27 cellular contexts compared by ENCODE assay signal in genomic region chr3:119187266-119187665, GRCh38. TPM values are rescaled to one million over a fixed set of nuclear protein-coding genes. Genes with fewer than 3 reads are reported as not detected.
DNase-seq lines count a peak whose midpoint lies in the region; ATAC-seq and TF ChIP-seq lines count a peak whose summit lies in the region.
"Had no signal": no experiment of that assay in that cellular context is flagged by ENCODE, and none has a peak within 500 bp of the region (broad histone marks: within the 10 kb centered on the region; RNA-seq: fewer than 3 reads in every experiment).

No MANE protein-coding gene starts in this region.

- H3K4me1 Mint-ChIP-seq in stimulated activated effector memory CD8-positive, alpha-beta T cell treated with anti-CD3 and anti-CD28 coated beads, Interleukin-12 subunit alpha, Interleukin-12 subunit beta, amount 100 ng/mL, for 72 hours: peaks cover 25% of the 10 kb centered on the region

- no peak for ATAC-seq in PC-3
- ATAC-seq in stimulated activated effector memory CD8-positive, alpha-beta T cell treated with anti-CD3 and anti-CD28 coated beads, Interleukin-12 subunit alpha, Interleukin-12 subunit beta, amount 100 ng/mL, for 72 hours: no peak
- no peak for ATAC-seq in GM18870 (IDR thresholded peaks at IDR 0.05; ENCODE audit: unreplicated experiment)
- ATAC-seq: HCT116, HepG2, K562 had no signal

- no peaks in the 10 kb centered on the region for H3K9me3 ChIP-seq in PC-3 (ENCODE audit: low read length)
- H3K9me3 ChIP-seq: BLaER1 treated with 17β-estradiol and CSF1 and Interleukin-3, amounts not matched to agents 10 nM and 100 nM had no signal

- no peaks in the 10 kb centered on the region for H3K79me2 ChIP-seq in PC-3 (ENCODE audit: low read length)

- H3K27me3 ChIP-seq in PC-3 (ENCODE audit: low read length): no peaks in the 10 kb centered on the region
- H3K27me3 ChIP-seq: BLaER1 treated with 17β-estradiol and CSF1 and Interleukin-3, amounts not matched to agents 10 nM and 100 nM had no signal

- peak overlapping the region; percentile 87 for H3K27ac Mint-ChIP-seq in stimulated activated effector memory CD8-positive, alpha-beta T cell treated with anti-CD3 and anti-CD28 coated beads, Interleukin-12 subunit alpha, Interleukin-12 subunit beta, amount 100 ng/mL, for 72 hours
- H3K27ac Mint-ChIP-seq: CD4-positive, alpha-beta T cell had no signal

- intact Hi-C loops in PC-3 (cut with micrococcal nuclease): no loop called here

- TF ChIP-seq CTCF in PC-3 (conservative IDR thresholded peaks at IDR 0.05; ENCODE audit: low read depth, low read length): no peak

- no peaks in the 10 kb centered on the region for H3K9me3 Mint-ChIP-seq in stimulated activated effector memory CD8-positive, alpha-beta T cell treated with anti-CD3 and anti-CD28 coated beads, Interleukin-12 subunit alpha, Interleukin-12 subunit beta, amount 100 ng/mL, for 72 hours
- H3K9me3 Mint-ChIP-seq: CD4-positive, alpha-beta T cell had no signal

- H3K9ac ChIP-seq in PC-3 (ENCODE audit: low read length): no peak overlapping the region
- H3K9ac ChIP-seq: BLaER1 treated with 17β-estradiol and CSF1 and Interleukin-3, amounts not matched to agents 10 nM and 100 nM had no signal

- DNase-seq in EL: peak; percentile 17
- DNase-seq in PC-3: peak; percentile 22
- peak; percentile 23 for DNase-seq in fibroblast of peridontal ligament (ENCODE audit: extremely low read depth)
- DNase-seq in stimulated activated effector memory CD8-positive, alpha-beta T cell treated with anti-CD3 and anti-CD28 coated beads, Interleukin-12 subunit alpha, Interleukin-12 subunit beta, amount 100 ng/mL, for 72 hours (ENCODE audit: low spot score in 2 of 2): no peak
- no peak for DNase-seq in mesenteric fat pad (ENCODE audit: low spot score)
- no peak for DNase-seq in NCI-H1092 treated with DMSO at 0.1 percent for 48 hours (lab: John Stamatoyannopoulos, UW)
- DNase-seq: AML-193; CD4-positive, alpha-beta T cell; COR-L47; DMS 273 treated with DMSO at 0.1 percent for 48 hours; DMS79; GF-D8; Kasumi-1; NCI-H2029; NCI-H526 treated with DMSO at 0.1 percent for 48 hours; OCI-M1; SIG-M5 had no signal

- H2AFZ ChIP-seq in PC-3 (ENCODE audit: low read length): no peak overlapping the region

- no peak overlapping the region for H3K4me3 ChIP-seq in PC-3 (ENCODE audit: low read length)
- H3K4me3 ChIP-seq: BLaER1 treated with 17β-estradiol and CSF1 and Interleukin-3, amounts not matched to agents 10 nM and 100 nM; K562; SK-N-MC had no signal

- no TSS peak for BruUV-seq in PC-3 (replicated peaks; lab: Mats Ljungman, UMichigan)

- no peaks in the 10 kb centered on the region for H3K36me3 ChIP-seq in PC-3 (ENCODE audit: low read depth, low read length)
- H3K36me3 ChIP-seq: BLaER1 treated with 17β-estradiol and CSF1 and Interleukin-3, amounts not matched to agents 10 nM and 100 nM had no signal

- H3F3A ChIP-seq in PC-3 (ENCODE audit: low read length, unreplicated experiment): peaks cover 15% of the 10 kb centered on the region

- POLR2A ChIA-PET in PC-3 (lab: Charles Lee; ENCODE audit: unreplicated experiment): no interaction called here

- 0 out of 2 replicates have a peak, but pooled peaks cover 4% of the 10 kb centered on the region for H3K9me2 ChIP-seq in PC-3 (replicated peaks; ENCODE audit: low read length)

- CTCF ChIA-PET in PC-3 (lab: Charles Lee): no interaction called here

- peaks cover 53% of the 10 kb centered on the region for H3K4me1 ChIP-seq in PC-3 (ENCODE audit: insufficient read depth, low read length)
- H3K4me1 ChIP-seq: BLaER1 treated with 17β-estradiol and CSF1 and Interleukin-3, amounts not matched to agents 10 nM and 100 nM had no signal

- no peak overlapping the region for H3K4me3 Mint-ChIP-seq in stimulated activated effector memory CD8-positive, alpha-beta T cell treated with anti-CD3 and anti-CD28 coated beads, Interleukin-12 subunit alpha, Interleukin-12 subunit beta, amount 100 ng/mL, for 72 hours
- H3K4me3 Mint-ChIP-seq: CD4-positive, alpha-beta T cell had no signal

- H4K20me1 ChIP-seq in PC-3 (ENCODE audit: low read length): no peaks in the 10 kb centered on the region
- H4K20me1 ChIP-seq: BLaER1 treated with 17β-estradiol and CSF1 and Interleukin-3, amounts not matched to agents 10 nM and 100 nM had no signal

- H3K36me3 Mint-ChIP-seq in stimulated activated effector memory CD8-positive, alpha-beta T cell treated with anti-CD3 and anti-CD28 coated beads, Interleukin-12 subunit alpha, Interleukin-12 subunit beta, amount 100 ng/mL, for 72 hours: no peaks in the 10 kb centered on the region

- no peak overlapping the region for H3K4me2 ChIP-seq in PC-3 (ENCODE audit: low read length)
- H3K4me2 ChIP-seq: BLaER1 treated with 17β-estradiol and CSF1 and Interleukin-3, amounts not matched to agents 10 nM and 100 nM had no signal

- peak overlapping the region; percentile 98 for H3K27ac ChIP-seq in PC-3 (ENCODE audit: low read length)
- H3K27ac ChIP-seq: BLaER1 treated with 17β-estradiol and CSF1 and Interleukin-3, amounts not matched to agents 10 nM and 100 nM; SK-N-MC had no signal

RNA-seq across cellular contexts. Expression of gene UPK1B, which starts 13.9 kb away (rescaled TPM):
- 0.04 TPM in 1 of 2 replicates, not detected in the other for total RNA-seq in PC-3 (2014; rRNA removed)
- not detected for total RNA-seq in mesenteric fat pad
- total RNA-seq: CD4-positive, alpha-beta T cell; H4; HepG2; HT-29; NCI-H460 had no signal

RNA-seq across cellular contexts. Expression of gene TEX55, which starts 41.3 kb away (rescaled TPM):
- 0.33 TPM in 1 of 2 replicates, not detected in the other for total RNA-seq in PC-3 (2014; rRNA removed)
- not detected for total RNA-seq in mesenteric fat pad
- total RNA-seq: CD4-positive, alpha-beta T cell; H4; HepG2; HT-29; K562; M059J; NCI-H460 had no signal

RNA-seq across cellular contexts. Expression of gene B4GALT4, which starts 53.4 kb away (rescaled TPM):
- total RNA-seq in PC-3 (2014; rRNA removed): 37.6 and 40.8 TPM in 2 replicates
- 15.0 TPM for total RNA-seq in mesenteric fat pad

Comparison
In these comparisons a context has a peak if more than half of its experiments do, and no peak if none do; other contexts are left out.
1. DNase-seq: peak in EL (single experiment), PC-3 (single experiment) and fibroblast of peridontal ligament (single experiment); none in stimulated activated effector memory CD8-positive, alpha-beta T cell treated with anti-CD3 and anti-CD28 coated beads, Interleukin-12 subunit alpha, Interleukin-12 subunit beta, amount 100 ng/mL, for 72 hours (0 of 2), mesenteric fat pad (single experiment) and NCI-H1092 treated with DMSO at 0.1 percent for 48 hours (single experiment).